In genomic region chr13:49711218-49711863, GRCh38 we compare ENCODE assay signal across 13 cellular contexts. TPM values are rescaled to one million over a fixed set of nuclear protein-coding genes. Genes with fewer than 3 reads are reported as not detected.
DNase-seq lines count a peak whose midpoint lies in the region; ATAC-seq, FAIRE-seq and TF ChIP-seq lines count a peak whose summit lies in the region.
"Had no signal": no experiment of that assay in that cellular context is flagged by ENCODE, and none has a peak within 500 bp of the region (broad histone marks: within the 10 kb centered on the region; RNA-seq: fewer than 3 reads in every experiment).

No MANE protein-coding gene starts in this region.

- H3K79me2 ChIP-seq in mammary epithelial cell (ENCODE audit: insufficient read depth, low read length) (no peaks in the 10 kb centered on the region), HepG2 (ENCODE audit: insufficient read depth, low read length) (no peaks in the 10 kb centered on the region)

- peaks cover 7% of the 10 kb centered on the region for H3K36me3 ChIP-seq in mammary epithelial cell (ENCODE audit: insufficient read depth, low read length)
- H3K36me3 ChIP-seq in HepG2 (replicated peaks in 1 of 2; ENCODE audit: control insufficient read depth in 1 of 2, insufficient read depth in 2 of 2, low read length in 2 of 2): peaks cover 2 to 9% of the 10 kb centered on the region in 2 experiments; a peak in 4 of 5 replicates
- H3K36me3 ChIP-seq in uterus: no peaks in the 10 kb centered on the region

- in situ Hi-C loops in mammary epithelial cell (cut with MboI; ENCODE audit: low sequenced_read_pairs in 2 of 2) (no loop called here), HepG2 (cut with HindIII; ENCODE audit: extremely low pct_ligation_motif_present, low pct_unique_long_range_greater_than_20kb) (no loop called here)

- dilution Hi-C loops in mammary epithelial cell (cut with HindIII; ENCODE audit: low sequenced_read_pairs): no loop called here

- H3K27ac ChIP-seq in mammary epithelial cell (ENCODE audit: insufficient read depth, low read depth, low read length) (no peak overlapping the region), HepG2 (ENCODE audit: extremely low read length, insufficient read depth, low read length) (peak overlapping the region; percentile 23), uterus (no peak overlapping the region)

- ATAC-seq in HepG2: peak; percentile 78
- ATAC-seq in HG03139 (IDR thresholded peaks at IDR 0.05; ENCODE audit: unreplicated experiment): no peak
- ATAC-seq in GM18517 (IDR thresholded peaks at IDR 0.05; ENCODE audit: unreplicated experiment): no peak
- no peak for ATAC-seq in GM18873 (IDR thresholded peaks at IDR 0.05; ENCODE audit: low FRiP score, unreplicated experiment)

- DNase-seq in AG09309 (ENCODE audit: low read depth): peak; percentile 39
- peak; percentile 23 for DNase-seq in HS-5 (ENCODE audit: low read depth)
- peak; percentile 44 for DNase-seq in mammary epithelial cell
- DNase-seq in HepG2 (ENCODE audit: low spot score): peak; percentile 60
- DNase-seq in uterus: no peak
- DNase-seq: activated CD4-positive, CD25-positive, alpha-beta regulatory T cell treated with anti-CD3 and anti-CD28 coated beads, Interleukin-2, amount 50 U/mL, for 72 hours; C1 segment of cervical spinal cord; NCI-H187; stimulated activated CD4-positive, alpha-beta T cell treated with anti-CD3 and anti-CD28 coated beads, Interleukin-4, amount 100 ng/mL, for 24 hours; SW 1271 had no signal

- no peak for TF ChIP-seq RAD21 in HepG2 (CRISPR knock-in tag; IDR thresholded peaks at IDR 0.05)

- TF ChIP-seq POLR2A in HepG2 (IDR thresholded peaks at IDR 0.05; ENCODE audit: insufficient read depth in 1 of 2, low read depth in 2 of 2, low read length in 2 of 2): no peak
- TF ChIP-seq POLR2A in uterus (IDR thresholded peaks at IDR 0.05): no peak

- TF ChIP-seq EP300 in HepG2 (IDR thresholded peaks at IDR 0.05; ENCODE audit: low read depth in 2 of 2, low read length in 2 of 2) (no peak), HepG2 (CRISPR knock-in tag; IDR thresholded peaks at IDR 0.05; ENCODE audit: borderline replicate concordance) (no peak)

- 86% methylated on average over 2 of the region's 2 CpGs for WGBS in mammary epithelial cell (ENCODE audit: low coverage, missing lambda C conversion rate)
- 14% methylated on average over 2 of the region's 2 CpGs for WGBS in HepG2 (ENCODE audit: low lambda C conversion rate)

- no peaks in the 10 kb centered on the region for H3K27me3 ChIP-seq in mammary epithelial cell (ENCODE audit: insufficient read depth, low read length)
- H3K27me3 ChIP-seq in HepG2 (ENCODE audit: control insufficient read depth in 1 of 2, insufficient read depth in 2 of 2, low read length in 2 of 2): no peaks in the 10 kb centered on the region; a peak in 1 of 5 replicates
- H3K27me3 ChIP-seq in uterus: no peaks in the 10 kb centered on the region

- BruUV-seq in mammary epithelial cell (replicated peaks; lab: Mats Ljungman, UMichigan): no TSS peak
- no TSS peak for BruUV-seq in HepG2 (replicated peaks; lab: Mats Ljungman, UMichigan)

- H3K4me1 ChIP-seq in mammary epithelial cell (ENCODE audit: insufficient read depth, low read length) (no peaks in the 10 kb centered on the region), HepG2 (ENCODE audit: insufficient read depth, low read length) (peaks cover 19% of the 10 kb centered on the region), uterus (no peaks in the 10 kb centered on the region)

- POLR2A ChIA-PET in HepG2 (lab: Yijun Ruan, JAX): interaction anchor here (0.9 to 2.2 kb wide), 3 partner anchors 20 to 81 kb away, joined by 3 to 13 read pairs (median 7); partner anchors contain the start of genes EBPL and KPNA3

- H3K4me2 ChIP-seq in mammary epithelial cell (ENCODE audit: insufficient read depth, low read depth, low read length) (no peak overlapping the region), HepG2 (ENCODE audit: low read depth, low read length) (no peak overlapping the region)

- H2AFZ ChIP-seq in mammary epithelial cell (ENCODE audit: low read depth, low read length) (no peak overlapping the region), HepG2 (ENCODE audit: low read length) (no peak overlapping the region)

- H3K9me3 ChIP-seq in mammary epithelial cell (replicated peaks; ENCODE audit: insufficient read depth, low read length): peaks cover 2% of the 10 kb centered on the region
- H3K9me3 ChIP-seq in HepG2 (ENCODE audit: low read length): peaks cover 7% of the 10 kb centered on the region; the same call in 1 of the 2 replicates
- H3K9me3 ChIP-seq in uterus: peaks cover 0 to 5% of the 10 kb centered on the region in 2 donors

- TF ChIP-seq CTCF in AG09309 (IDR thresholded peaks at IDR 0.05; ENCODE audit: control insufficient read depth, insufficient read depth, low read depth, low read length, missing control alignments) (no peak), mammary epithelial cell (conservative IDR thresholded peaks at IDR 0.05 in 1 of 2, IDR thresholded peaks at IDR 0.05 in 1 of 2; ENCODE audit: extremely low read depth in 1 of 2, insufficient read depth in 1 of 2, low read depth in 1 of 2, low read length in 2 of 2) (no peak), HepG2 (CRISPR knock-in tag; IDR thresholded peaks at IDR 0.05) (no peak), uterus (IDR thresholded peaks at IDR 0.05) (no peak)

- H4K20me1 ChIP-seq in mammary epithelial cell (ENCODE audit: insufficient read depth, low read length): no peaks in the 10 kb centered on the region
- H4K20me1 ChIP-seq in HepG2 (ENCODE audit: insufficient read depth, low read length): no peaks in the 10 kb centered on the region

- intact Hi-C loops in mammary epithelial cell (cut with micrococcal nuclease) (no loop called here), HepG2 (cut with micrococcal nuclease; ENCODE audit: unreplicated experiment) (no loop called here), uterus (cut with DNase I; ENCODE audit: low total_unique reads) (no loop called here)

- CTCF ChIA-PET in mammary epithelial cell (lab: Charles Lee; ENCODE audit: low non-redundant PET) (no interaction called here), HepG2 (lab: Yijun Ruan, JAX; ENCODE audit: low intra/inter-chr PET ratio, low total read pairs) (no interaction called here)

- H3K4me3 ChIP-seq in AG09309 (ENCODE audit: control insufficient read depth, low read depth, low read length): no peak overlapping the region
- H3K4me3 ChIP-seq in mammary epithelial cell (replicated peaks in 1 of 3; ENCODE audit: insufficient read depth in 1 of 3, low read depth in 2 of 3, low read length in 3 of 3): no peak overlapping the region
- no peak overlapping the region for H3K4me3 ChIP-seq in HepG2 (replicated peaks in 1 of 3; ENCODE audit: insufficient read depth in 1 of 3, low read depth in 2 of 3, low read length in 3 of 3)
- no peak overlapping the region for H3K4me3 ChIP-seq in uterus

- H3K9ac ChIP-seq in mammary epithelial cell (ENCODE audit: insufficient read depth, low read length) (no peak overlapping the region), HepG2 (ENCODE audit: insufficient read depth, low read depth, low read length) (no peak overlapping the region)

- no peak for FAIRE-seq in HepG2 (lab: Jason Lieb, UNC)

TF ChIP-seq in HepG2, 621 proteins besides CTCF, POLR2A, EP300 and RAD21 (continues in another document):
- TF ChIP-seq PCBP2 (optimal IDR thresholded peaks at IDR 0.05; ENCODE audit: low read depth, low read length, poor library complexity, severe bottlenecking) (no peak), ARID2 (CRISPR knock-in tag; IDR thresholded peaks at IDR 0.05; ENCODE audit: borderline replicate concordance) (no peak), FOSL2 (CRISPR knock-in tag; IDR thresholded peaks at IDR 0.05) (peak; percentile 79), HMGA1 (CRISPR knock-in tag; conservative IDR thresholded peaks at IDR 0.05) (no peak), CREB1 (IDR thresholded peaks at IDR 0.05) (peak; percentile 36), CREB1 (CRISPR knock-in tag; IDR thresholded peaks at IDR 0.05) (no peak), ZBTB21 (CRISPR knock-in tag; IDR thresholded peaks at IDR 0.05) (peak; percentile 75; the same call in 1 of the 2 replicates), ZSCAN31 (CRISPR knock-in tag; IDR thresholded peaks at IDR 0.05; ENCODE audit: low read depth) (no peak), ZNF567 (CRISPR knock-in tag; IDR thresholded peaks at IDR 0.05; ENCODE audit: borderline replicate concordance) (no peak)

RNA-seq across cellular contexts. Expression of gene EBPL, which starts 20.1 kb away (rescaled TPM):
- total RNA-seq in mammary epithelial cell: 10 to 100 TPM; 26.7 to 46.1 TPM
- polyA plus RNA-seq in mammary epithelial cell: 75.7 TPM
- polyA minus RNA-seq in mammary epithelial cell: 44.6 TPM
- total RNA-seq in HepG2 (2016; rRNA removed; fragmentation: Illumina TruSeq; extraction: Trizol): 51.8 and 96.5 TPM in 2 replicates
- 56.8 and 64.5 TPM in 2 replicates for total RNA-seq in HepG2 (2016; cell fraction: cytosol; rRNA removed; fragmentation: Illumina TruSeq; extraction: Trizol; ENCODE audit: low read depth)
- 58.9 and 93.7 TPM in 2 replicates for total RNA-seq in HepG2 (2016; cell fraction: insoluble cytoplasmic fraction; rRNA removed; fragmentation: Illumina TruSeq; extraction: Trizol)
- 81.0 and 87.0 TPM in 2 replicates for total RNA-seq in HepG2 (2016; cell fraction: membrane; rRNA removed; fragmentation: Illumina TruSeq; extraction: Trizol)
- total RNA-seq in HepG2 (2016; cell fraction: nucleus; rRNA removed; fragmentation: Illumina TruSeq; extraction: Trizol): 79.2 and 88.6 TPM in 2 replicates
- polyA plus RNA-seq in HepG2 (2011; rRNA removed): 121 and 152 TPM in 2 replicates
- polyA plus RNA-seq in HepG2 (2011; cell fraction: cytosol; rRNA removed): 166 and 196 TPM in 2 replicates
- 47.9 and 52.9 TPM in 2 replicates for polyA plus RNA-seq in HepG2 (2011; cell fraction: nucleus; rRNA removed)
- polyA plus RNA-seq in HepG2 (2012): 98.5 and 107 TPM in 2 replicates
- 96.1 and 104 TPM in 2 replicates for polyA plus RNA-seq in HepG2 (2016; cell fraction: cytosol; fragmentation: Illumina TruSeq; extraction: Trizol; ENCODE audit: low read depth)
- polyA plus RNA-seq in HepG2 (2016; cell fraction: insoluble cytoplasmic fraction; fragmentation: Illumina TruSeq; extraction: Trizol; ENCODE audit: low read depth): 80.1 and 82.4 TPM in 2 replicates
- polyA plus RNA-seq in HepG2 (2016; cell fraction: membrane; fragmentation: Illumina TruSeq; extraction: Trizol; ENCODE audit: low read depth): 123 and 124 TPM in 2 replicates
- 147 and 178 TPM in 2 replicates for polyA plus RNA-seq in HepG2 (2016; cell fraction: nucleus; fragmentation: Illumina TruSeq; extraction: Trizol; ENCODE audit: insufficient read depth, low read depth)
- polyA minus RNA-seq in HepG2 (2011; rRNA and poly(A)+ RNA removed; ENCODE audit: low replicate concordance): 34.0 and 51.1 TPM in 2 replicates
- polyA minus RNA-seq in HepG2 (2011; cell fraction: cytosol; rRNA and poly(A)+ RNA removed): 39.1 and 48.0 TPM in 2 replicates
- 22.3 and 23.9 TPM in 2 replicates for polyA minus RNA-seq in HepG2 (2011; cell fraction: nucleus; rRNA and poly(A)+ RNA removed)
- total RNA-seq in uterus: 10 to 100 TPM; 47.0 to 99.4 (median 79.7) TPM

Comparison
In these comparisons a context has a peak if more than half of its experiments do, and no peak if none do; other contexts are left out.
1. DNase-seq: peak in AG09309 (single experiment), HS-5 (single experiment), mammary epithelial cell (single experiment) and HepG2 (single experiment); none in uterus (0 of 2).